In genomic region chr13:42754801-42755513, GRCh38 we compare ENCODE assay signal across 22 cellular contexts. TPM values are rescaled to one million over a fixed set of nuclear protein-coding genes. Genes with fewer than 3 reads are reported as not detected.
"Had no signal": no experiment of that assay in that cellular context is flagged by ENCODE, and none has a peak within 500 bp of the region (broad histone marks: within the 10 kb centered on the region; RNA-seq: fewer than 3 reads in every experiment).

No MANE protein-coding gene starts in this region.

- H3K4me1 ChIP-seq: adrenal gland, foreskin keratinocyte, prostate gland, upper lobe of right lung had no signal

- H3K9me3 Mint-ChIP-seq: activated naive CD4-positive, alpha-beta T cell treated with anti-CD3 and anti-CD28 coated beads, Interleukin-2, amount 50 U/mL, for 72 hours; naive thymus-derived CD8-positive, alpha-beta T cell had no signal

- H3K4me3 Mint-ChIP-seq: endodermal cell; naive thymus-derived CD8-positive, alpha-beta T cell; WTC11 had no signal

- H3K27ac Mint-ChIP-seq: activated naive CD4-positive, alpha-beta T cell treated with anti-CD3 and anti-CD28 coated beads, Interleukin-2, amount 50 U/mL, for 72 hours; endodermal cell; naive thymus-derived CD8-positive, alpha-beta T cell; WTC11 had no signal

- H3K27ac ChIP-seq: adrenal gland, epithelial cell of prostate, foreskin keratinocyte, prostate gland, thoracic aorta, upper lobe of right lung had no signal

- H3K4me1 Mint-ChIP-seq: naive thymus-derived CD8-positive, alpha-beta T cell had no signal

- H3K4me3 ChIP-seq: adrenal gland, prostate gland, thoracic aorta, upper lobe of right lung had no signal

- ATAC-seq: activated naive CD4-positive, alpha-beta T cell treated with anti-CD3 and anti-CD28 coated beads, Interleukin-2, amount 50 U/mL, for 72 hours; foreskin keratinocyte; left lobe of liver; naive thymus-derived CD8-positive, alpha-beta T cell; upper lobe of right lung; WTC11 had no signal

- DNase-seq: activated T-cell treated with anti-CD3 and anti-CD28 coated beads, Interleukin-2, amount 50 U/mL, for 1 hour; adrenal gland; cortex of kidney; endodermal cell; foreskin keratinocyte; naive thymus-derived CD8-positive, alpha-beta T cell; stimulated activated CD4-positive, alpha-beta T cell treated with anti-CD3 and anti-CD28 coated beads, Interleukin-4, amount 100 ng/mL, for 24 hours; stimulated activated naive CD4-positive, alpha-beta T cell treated with Interleukin-2 at 50 U/mL for 16 hours; T-helper 1 cell; T-helper 9 cell; upper lobe of right lung had no signal

- H3K36me3 Mint-ChIP-seq: activated naive CD4-positive, alpha-beta T cell treated with anti-CD3 and anti-CD28 coated beads, Interleukin-2, amount 50 U/mL, for 72 hours; naive thymus-derived CD8-positive, alpha-beta T cell; WTC11 had no signal

- H3K36me3 ChIP-seq: adrenal gland, prostate gland, thoracic aorta, upper lobe of right lung had no signal

- H3K9me3 ChIP-seq: adrenal gland, prostate gland, thoracic aorta, upper lobe of right lung had no signal

- H3K27me3 ChIP-seq: upper lobe of right lung had no signal

RNA-seq across cellular contexts. Expression of gene FAM216B, which starts 26.4 kb away (rescaled TPM):
- total RNA-seq: activated naive CD4-positive, alpha-beta T cell treated with anti-CD3 and anti-CD28 coated beads, Interleukin-2, amount 50 U/mL, for 72 hours; adrenal gland; bronchial epithelial cell; endodermal cell; foreskin keratinocyte; glomerular endothelial cell; kidney epithelial cell; left lobe of liver; lung microvascular endothelial cell; naive thymus-derived CD8-positive, alpha-beta T cell; osteocyte; prostate gland; thoracic aorta; upper lobe of right lung; WTC11 had no signal
